In genomic region chr15:57364282-57365007, GRCh38 we compare ENCODE assay signal across 13 cellular contexts. TPM values are rescaled to one million over a fixed set of nuclear protein-coding genes. Genes with fewer than 3 reads are reported as not detected.
DNase-seq lines count a peak whose midpoint lies in the region; ATAC-seq and TF ChIP-seq lines count a peak whose summit lies in the region.
"Had no signal": no experiment of that assay in that cellular context is flagged by ENCODE, and none has a peak within 500 bp of the region (broad histone marks: within the 10 kb centered on the region; RNA-seq: fewer than 3 reads in every experiment).

No MANE protein-coding gene starts in this region.

- DNase-seq in AG04449 (ENCODE audit: low read depth, low spot score) (no peak), HFF-Myc (ENCODE audit: extremely low read depth, low read depth) (no peak), left colon (no peak), hippocampal formation (lab: John Stamatoyannopoulos, UW) (no peak)
- DNase-seq in activated naive CD8-positive, alpha-beta T cell treated with anti-CD3 and anti-CD28 coated beads, Interleukin-2, amount 50 U/mL, for 24 hours = no peak
- DNase-seq: activated T-cell treated with anti-CD3 and anti-CD28 coated beads, Interleukin-2, amount 50 U/mL, for 1 hour; CD8-positive, alpha-beta T cell; effector CD4-positive, alpha-beta T cell; NCI-H1417 treated with DMSO at 0.1 percent for 48 hours; tibial artery had no signal

- H3K4me3 Mint-ChIP-seq in activated naive CD8-positive, alpha-beta T cell treated with anti-CD3 and anti-CD28 coated beads, Interleukin-2, amount 50 U/mL, for 24 hours = no peak overlapping the region
- H3K4me3 Mint-ChIP-seq: CD8-positive, alpha-beta T cell had no signal

- POLR2A ChIA-PET in AG04449 (lab: Yijun Ruan, JAX) = no interaction called here

- no peaks in the 10 kb centered on the region for H3K9me3 Mint-ChIP-seq in activated naive CD8-positive, alpha-beta T cell treated with anti-CD3 and anti-CD28 coated beads, Interleukin-2, amount 50 U/mL, for 24 hours
- H3K9me3 Mint-ChIP-seq: CD8-positive, alpha-beta T cell had no signal

- peak; percentile 42 for ATAC-seq in left colon
- no peak for ATAC-seq in GM21360 (IDR thresholded peaks at IDR 0.05; ENCODE audit: unreplicated experiment)
- ATAC-seq in GM21367 (IDR thresholded peaks at IDR 0.05; ENCODE audit: unreplicated experiment) = no peak
- ATAC-seq in activated naive CD8-positive, alpha-beta T cell treated with anti-CD3 and anti-CD28 coated beads, Interleukin-2, amount 50 U/mL, for 24 hours = no peak
- ATAC-seq: CD8-positive, alpha-beta T cell had no signal

- no peak overlapping the region for H3K27ac Mint-ChIP-seq in activated naive CD8-positive, alpha-beta T cell treated with anti-CD3 and anti-CD28 coated beads, Interleukin-2, amount 50 U/mL, for 24 hours
- H3K27ac Mint-ChIP-seq: CD8-positive, alpha-beta T cell had no signal

- TF ChIP-seq CTCF in AG04449 (IDR thresholded peaks at IDR 0.05; ENCODE audit: insufficient read depth, low read length, missing control alignments) (peak; percentile 36), HFF-Myc (IDR thresholded peaks at IDR 0.05; ENCODE audit: low read depth, low read length, missing control alignments) (peak; percentile 12), WI38 (IDR thresholded peaks at IDR 0.05; ENCODE audit: low read depth, low read length) (0 out of 2 replicates have a peak, but pooled peaks have one; percentile 4)

- no peak overlapping the region for H3K4me3 ChIP-seq in AG04449 (ENCODE audit: low read depth, low read length)
- no peak overlapping the region for H3K4me3 ChIP-seq in HFF-Myc (replicated peaks; ENCODE audit: low read depth, low read length)
- H3K4me3 ChIP-seq in WI38 (ENCODE audit: low read depth, low read length) = no peak overlapping the region
- H3K4me3 ChIP-seq: tibial artery had no signal

- peaks cover 2% of the 10 kb centered on the region for H3K4me1 Mint-ChIP-seq in activated naive CD8-positive, alpha-beta T cell treated with anti-CD3 and anti-CD28 coated beads, Interleukin-2, amount 50 U/mL, for 24 hours

- H3K27me3 Mint-ChIP-seq in activated naive CD8-positive, alpha-beta T cell treated with anti-CD3 and anti-CD28 coated beads, Interleukin-2, amount 50 U/mL, for 24 hours = no peaks in the 10 kb centered on the region

- CTCF ChIA-PET in AG04449 (lab: Yijun Ruan, JAX) = interaction anchor here (0.7 to 2.7 kb wide), 10 partner anchors 9 to 179 kb away, joined by 3 to 14 read pairs (median 5); partner anchors contain the start of gene CGNL1

- no peaks in the 10 kb centered on the region for H3K36me3 Mint-ChIP-seq in activated naive CD8-positive, alpha-beta T cell treated with anti-CD3 and anti-CD28 coated beads, Interleukin-2, amount 50 U/mL, for 24 hours (ENCODE audit: low read depth)
- H3K36me3 Mint-ChIP-seq: CD8-positive, alpha-beta T cell had no signal

- intact Hi-C loops in left colon (cut with DNase I, micrococcal nuclease) = no loop called here

RNA-seq across cellular contexts. Expression of gene CGNL1, which starts 11.9 kb away (rescaled TPM):
- total RNA-seq in left colon = 1 to 10 TPM; 2.8 to 4.1 TPM
- total RNA-seq: CD8-positive, alpha-beta T cell had no signal
